In the genomic region with DNA sequence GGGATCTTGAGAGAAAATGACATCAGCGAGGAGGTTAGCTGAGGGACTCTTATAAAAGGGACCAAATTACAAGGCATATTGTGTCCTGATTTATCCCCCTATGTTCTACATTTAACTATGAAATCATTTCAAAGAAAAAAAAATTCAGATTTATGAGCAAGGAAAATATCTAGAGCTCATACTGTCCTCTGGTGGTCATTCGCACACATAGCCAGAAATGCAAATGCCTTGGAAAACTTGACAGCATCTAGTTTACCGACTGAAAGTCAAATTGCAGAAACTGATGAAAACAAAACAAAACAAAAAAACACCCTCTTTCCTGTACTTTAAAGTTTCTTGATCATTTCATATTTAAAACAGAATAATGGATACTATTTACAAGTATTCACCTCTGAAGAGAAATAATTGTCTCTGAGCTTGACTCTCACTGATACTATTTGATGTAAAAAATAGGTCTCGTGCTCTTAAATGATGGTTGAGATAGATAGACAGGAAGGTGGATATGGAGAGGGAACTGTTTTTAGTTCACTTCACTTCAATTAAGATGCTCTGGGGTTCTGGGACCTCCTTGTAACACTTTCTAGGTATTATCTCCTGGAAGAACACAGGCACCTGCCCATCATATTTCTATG, we compare ENCODE assay signal across 8 cellular contexts.
DNase-seq lines count a peak whose midpoint lies in the region; ATAC-seq, FAIRE-seq and TF ChIP-seq lines count a peak whose summit lies in the region.

No MANE protein-coding gene starts in this region.

- TF ChIP-seq POLR2A in GM12891 (IDR thresholded peaks at IDR 0.05; ENCODE audit: low read depth, low read length), result no peak

- in situ Hi-C loops in brain microvascular endothelial cell (cut with HindIII; ENCODE audit: low pct_ligation_motif_present, low sequenced_read_pairs), result no loop called here

- H3K27ac ChIP-seq in DND-41 (ENCODE audit: low read length) (no peak overlapping the region), brain microvascular endothelial cell (no peak overlapping the region), neural cell (ENCODE audit: low read length) (no peak overlapping the region)

- H3K27me3 ChIP-seq in DND-41 (ENCODE audit: insufficient read depth, low read length, poor library complexity) (peaks cover 11% of the 10 kb centered on the region), brain microvascular endothelial cell (replicated peaks) (no peaks in the 10 kb centered on the region), neural cell (ENCODE audit: insufficient read depth, low read depth, low read length) (no peaks in the 10 kb centered on the region)

- H3K4me3 ChIP-seq in DND-41 (ENCODE audit: low read depth in 1 of 2, low read length in 2 of 2), result no peak overlapping the region
- H3K4me3 ChIP-seq in brain microvascular endothelial cell (ENCODE audit: low read depth, low read length), result no peak overlapping the region
- no peak overlapping the region for H3K4me3 ChIP-seq in neural cell (ENCODE audit: low read length)

- no peak overlapping the region for H2AFZ ChIP-seq in DND-41 (ENCODE audit: low read depth, low read length)
- H2AFZ ChIP-seq in neural cell (ENCODE audit: low read depth, low read length), result no peak overlapping the region

- DNase-seq in DND-41 (no peak), NCI-H1105 treated with DMSO at 0.1 percent for 48 hours (lab: John Stamatoyannopoulos, UW) (peak; percentile 78), brain microvascular endothelial cell (no peak), GM12891 (ENCODE audit: insufficient read length, low spot score) (no peak)
- no peak for DNase-seq in activated CD4-positive, CD25-positive, alpha-beta regulatory T cell treated with anti-CD3 and anti-CD28 coated beads, Interleukin-2, amount 50 U/mL, for 72 hours

- TF ChIP-seq RAD21 in neural cell (conservative IDR thresholded peaks at IDR 0.05), result peak; percentile 92

- TF ChIP-seq CTCF in DND-41 (IDR thresholded peaks at IDR 0.05; ENCODE audit: borderline replicate concordance, extremely low read depth, low read length, poor library complexity, severe bottlenecking), result peak; percentile 84
- peak; percentile 66 for TF ChIP-seq CTCF in brain microvascular endothelial cell (IDR thresholded peaks at IDR 0.05; ENCODE audit: low read depth, low read length, missing control alignments)
- TF ChIP-seq CTCF in neural cell (IDR thresholded peaks at IDR 0.05; ENCODE audit: poor library complexity, severe bottlenecking), result peak; percentile 92

- H3K79me2 ChIP-seq in DND-41 (ENCODE audit: insufficient read depth, low read length) (no peaks in the 10 kb centered on the region), neural cell (replicated peaks; ENCODE audit: insufficient read depth, low read length) (no peaks in the 10 kb centered on the region)

- no peaks in the 10 kb centered on the region for H3K36me3 ChIP-seq in DND-41 (ENCODE audit: insufficient read depth, low read length)
- no peaks in the 10 kb centered on the region for H3K36me3 ChIP-seq in brain microvascular endothelial cell (replicated peaks)
- no peaks in the 10 kb centered on the region for H3K36me3 ChIP-seq in neural cell (ENCODE audit: insufficient read depth, low read length)

- ATAC-seq in DND-41 (ENCODE audit: insufficient read depth, low read depth) (no peak), HG03159 (IDR thresholded peaks at IDR 0.05; ENCODE audit: unreplicated experiment) (no peak), HG03457 (IDR thresholded peaks at IDR 0.05; ENCODE audit: unreplicated experiment) (no peak)

- H3K9ac ChIP-seq in DND-41 (ENCODE audit: low read depth, low read length) (no peak overlapping the region), neural cell (ENCODE audit: low read length) (no peak overlapping the region)

- H3K9me3 ChIP-seq in DND-41 (ENCODE audit: insufficient read depth, low read length, severe bottlenecking) (no peaks in the 10 kb centered on the region), neural cell (ENCODE audit: low read length) (no peaks in the 10 kb centered on the region)

- no peaks in the 10 kb centered on the region for H3K4me1 ChIP-seq in DND-41 (ENCODE audit: insufficient read depth, low read length)

- H3K4me2 ChIP-seq in DND-41 (ENCODE audit: insufficient read depth, low read length), result no peak overlapping the region
- no peak overlapping the region for H3K4me2 ChIP-seq in neural cell (ENCODE audit: low read length)

- H3F3A ChIP-seq in neural cell (ENCODE audit: insufficient read depth, low read length, poor library complexity, severe bottlenecking), result no peaks in the 10 kb centered on the region

- no peak for FAIRE-seq in GM12891 (lab: Jason Lieb, UNC)

- TF ChIP-seq EP300 in neural cell (conservative IDR thresholded peaks at IDR 0.05; ENCODE audit: poor library complexity, severe bottlenecking), result no peak

- H3K9me2 ChIP-seq in neural cell (ENCODE audit: insufficient read depth, low read length), result no peaks in the 10 kb centered on the region

- H4K20me1 ChIP-seq in DND-41 (ENCODE audit: insufficient read depth, low read length) (no peaks in the 10 kb centered on the region), neural cell (ENCODE audit: insufficient read depth) (no peaks in the 10 kb centered on the region)

TF ChIP-seq in neural cell, 6 proteins besides CTCF, POLR2A, EP300 and RAD21:
- TF ChIP-seq, protein P1, sequence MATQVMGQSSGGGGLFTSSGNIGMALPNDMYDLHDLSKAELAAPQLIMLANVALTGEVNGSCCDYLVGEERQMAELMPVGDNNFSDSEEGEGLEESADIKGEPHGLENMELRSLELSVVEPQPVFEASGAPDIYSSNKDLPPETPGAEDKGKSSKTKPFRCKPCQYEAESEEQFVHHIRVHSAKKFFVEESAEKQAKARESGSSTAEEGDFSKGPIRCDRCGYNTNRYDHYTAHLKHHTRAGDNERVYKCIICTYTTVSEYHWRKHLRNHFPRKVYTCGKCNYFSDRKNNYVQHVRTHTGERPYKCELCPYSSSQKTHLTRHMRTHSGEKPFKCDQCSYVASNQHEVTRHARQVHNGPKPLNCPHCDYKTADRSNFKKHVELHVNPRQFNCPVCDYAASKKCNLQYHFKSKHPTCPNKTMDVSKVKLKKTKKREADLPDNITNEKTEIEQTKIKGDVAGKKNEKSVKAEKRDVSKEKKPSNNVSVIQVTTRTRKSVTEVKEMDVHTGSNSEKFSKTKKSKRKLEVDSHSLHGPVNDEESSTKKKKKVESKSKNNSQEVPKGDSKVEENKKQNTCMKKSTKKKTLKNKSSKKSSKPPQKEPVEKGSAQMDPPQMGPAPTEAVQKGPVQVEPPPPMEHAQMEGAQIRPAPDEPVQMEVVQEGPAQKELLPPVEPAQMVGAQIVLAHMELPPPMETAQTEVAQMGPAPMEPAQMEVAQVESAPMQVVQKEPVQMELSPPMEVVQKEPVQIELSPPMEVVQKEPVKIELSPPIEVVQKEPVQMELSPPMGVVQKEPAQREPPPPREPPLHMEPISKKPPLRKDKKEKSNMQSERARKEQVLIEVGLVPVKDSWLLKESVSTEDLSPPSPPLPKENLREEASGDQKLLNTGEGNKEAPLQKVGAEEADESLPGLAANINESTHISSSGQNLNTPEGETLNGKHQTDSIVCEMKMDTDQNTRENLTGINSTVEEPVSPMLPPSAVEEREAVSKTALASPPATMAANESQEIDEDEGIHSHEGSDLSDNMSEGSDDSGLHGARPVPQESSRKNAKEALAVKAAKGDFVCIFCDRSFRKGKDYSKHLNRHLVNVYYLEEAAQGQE (IDR thresholded peaks at IDR 0.05; ENCODE audit: borderline replicate concordance), result no peak
- peak; percentile 95 for TF ChIP-seq SMC3 (conservative IDR thresholded peaks at IDR 0.05; ENCODE audit: poor library complexity)

TF ChIP-seq in GM12891, 5 proteins besides CTCF, POLR2A, EP300 and RAD21:
- no peak for TF ChIP-seq POU2F2 (IDR thresholded peaks at IDR 0.05; ENCODE audit: low read depth, low read length)
